Comparison of ENCODE assay signal across 15 cellular contexts in genomic region chr1:8443558-8444194, GRCh38.
DNase-seq lines count a peak whose midpoint lies in the region; ATAC-seq, FAIRE-seq and TF ChIP-seq lines count a peak whose summit lies in the region.
"Had no signal": no experiment of that assay in that cellular context is flagged by ENCODE, and none has a peak within 500 bp of the region (broad histone marks: within the 10 kb centered on the region; RNA-seq: fewer than 3 reads in every experiment).

No MANE protein-coding gene starts in this region.

- ATAC-seq in HG02981 (IDR thresholded peaks at IDR 0.05; ENCODE audit: unreplicated experiment): no peak

- POLR2A ChIA-PET in endothelial cell of umbilical vein (lab: Charles Lee): no interaction called here

- H3K9me3 ChIP-seq in NT2/D1 (ENCODE audit: insufficient read depth, low read length) (no peaks in the 10 kb centered on the region), endothelial cell of umbilical vein (replicated peaks; ENCODE audit: control insufficient read depth, insufficient read depth, low read length) (no peaks in the 10 kb centered on the region), neutrophil (no peaks in the 10 kb centered on the region)
- H3K9me3 ChIP-seq: Caco-2 had no signal

- FAIRE-seq in endothelial cell of umbilical vein (lab: Jason Lieb, UNC): no peak

- no peak overlapping the region for H3K4me2 ChIP-seq in endothelial cell of umbilical vein (ENCODE audit: insufficient read depth, low read length)

- H3K27ac ChIP-seq in endothelial cell of umbilical vein (ENCODE audit: insufficient read depth, low read depth, low read length) (no peak overlapping the region), neutrophil (no peak overlapping the region)

- H3K79me2 ChIP-seq in endothelial cell of umbilical vein (ENCODE audit: control insufficient read depth, insufficient read depth, low read length): no peaks in the 10 kb centered on the region

- no peaks in the 10 kb centered on the region for H3K9me1 ChIP-seq in endothelial cell of umbilical vein (replicated peaks; ENCODE audit: control insufficient read depth, extremely low read depth, insufficient read depth, low read length)

- TF ChIP-seq CTCF in GM13977 (IDR thresholded peaks at IDR 0.05; ENCODE audit: extremely low read depth, insufficient read depth, missing control alignments) (peak; percentile 12), endothelial cell of umbilical vein (IDR thresholded peaks at IDR 0.05; ENCODE audit: extremely low read depth in 1 of 2, insufficient read depth in 1 of 2, low read depth in 1 of 2, low read length in 2 of 2) (peak in 1 of 2 donors; percentile 1), neutrophil (IDR thresholded peaks at IDR 0.05) (peak; percentile 23)

- H3K4me1 ChIP-seq in NT2/D1 (ENCODE audit: insufficient read depth, insufficient read length) (peaks cover 3% of the 10 kb centered on the region), endothelial cell of umbilical vein (ENCODE audit: control insufficient read depth, extremely low read depth, insufficient read depth, low read length) (peaks cover 9% of the 10 kb centered on the region), neutrophil (ENCODE audit: control insufficient read depth in 1 of 2, insufficient read depth in 1 of 2, low read depth in 1 of 2, low read length in 1 of 2) (peaks cover 10 to 18% of the 10 kb centered on the region in 2 experiments)
- H3K4me1 ChIP-seq: Caco-2 had no signal

- H3K27me3 ChIP-seq in NT2/D1 (ENCODE audit: insufficient read depth, insufficient read length) (no peaks in the 10 kb centered on the region), endothelial cell of umbilical vein (ENCODE audit: control insufficient read depth in 2 of 2, insufficient read depth in 2 of 2, low read length in 2 of 2) (no peaks in the 10 kb centered on the region), neutrophil (no peaks in the 10 kb centered on the region)

- no peaks in the 10 kb centered on the region for H4K20me1 ChIP-seq in endothelial cell of umbilical vein (replicated peaks; ENCODE audit: control insufficient read depth, extremely low read depth, insufficient read depth, low read length)

- H3K4me3 ChIP-seq in NT2/D1 (ENCODE audit: insufficient read length, low read depth) (no peak overlapping the region), endothelial cell of umbilical vein (replicated peaks in 1 of 3; ENCODE audit: insufficient read depth in 1 of 3, low read depth in 1 of 3, low read length in 3 of 3) (no peak overlapping the region), neutrophil (ENCODE audit: low read depth in 1 of 2, low read length in 1 of 2) (no peak overlapping the region)

- no peak for TF ChIP-seq POLR2A in endothelial cell of umbilical vein (IDR thresholded peaks at IDR 0.05; ENCODE audit: low read depth, low read length)

- CTCF ChIA-PET in endothelial cell of umbilical vein (lab: Charles Lee): interaction anchor here (1.0 to 1.3 kb wide), 3 partner anchors 9 to 69 kb away, joined by 3 to 4 read pairs (median 4); no protein-coding TSS in a partner anchor

- H3K36me3 ChIP-seq in NT2/D1 (ENCODE audit: insufficient read depth, insufficient read length, low read length) (peaks cover 5% of the 10 kb centered on the region), endothelial cell of umbilical vein (ENCODE audit: control insufficient read depth in 2 of 2, extremely low read depth in 1 of 2, insufficient read depth in 2 of 2, low read length in 2 of 2) (peaks cover 0 to 2% of the 10 kb centered on the region in 2 experiments), neutrophil (no peaks in the 10 kb centered on the region)

- no TSS peak for BruUV-seq in endothelial cell of umbilical vein (replicated peaks; lab: Mats Ljungman, UMichigan)

- H3K9ac ChIP-seq in NT2/D1 (ENCODE audit: insufficient read length, low read depth): no peak overlapping the region
- no peak overlapping the region for H3K9ac ChIP-seq in endothelial cell of umbilical vein (replicated peaks; ENCODE audit: extremely low read depth, insufficient read depth, low read length)

- no peak overlapping the region for H2AFZ ChIP-seq in endothelial cell of umbilical vein (ENCODE audit: low read depth, low read length)

- DNase-seq in GM13977 (ENCODE audit: low spot score) (no peak), NT2/D1 (ENCODE audit: low read depth, low spot score) (peak; percentile 90), endothelial cell of umbilical vein (ENCODE audit: low read depth, low spot score) (peak; percentile 9), T1000 (lab: John Stamatoyannopoulos, UW) (no peak), kidney tubule cell (ENCODE audit: low spot score) (no peak)
- DNase-seq in stimulated activated CD4-positive, alpha-beta T cell treated with anti-CD3 and anti-CD28 coated beads, Interleukin-2, amount 100 ng/mL, for 24 hours: no peak
- DNase-seq: activated CD4-positive, alpha-beta memory T cell treated with anti-CD3 and anti-CD28 coated beads, Interleukin-2, amount 10 ng/mL, durations not matched to agents 7 days and 5 days; activated naive CD4-positive, alpha-beta T cell treated with anti-CD3 and anti-CD28 coated beads, Interleukin-2, amount 50 U/mL, for 16 hours; cortex of kidney; NCI-H1417; NCI-H526 treated with DMSO at 0.1 percent for 48 hours; stimulated activated CD4-positive, alpha-beta T cell treated with anti-CD3 and anti-CD28 coated beads, Interleukin-4, amount 100 ng/mL, for 4 hours had no signal

- dilution Hi-C loops in endothelial cell of umbilical vein (cut with MboI; ENCODE audit: extremely low pct_ligation_motif_present, low sequenced_read_pairs): no loop called here

- intact Hi-C loops in endothelial cell of umbilical vein (cut with micrococcal nuclease): no loop called here

- in situ Hi-C loops in GM13977 (cut with MboI; ENCODE audit: low pct_unique_long_range_greater_than_20kb, low sequenced_read_pairs, unreplicated experiment): no loop called here

TF ChIP-seq in endothelial cell of umbilical vein, 7 proteins besides CTCF, POLR2A, EP300 and RAD21:
- TF ChIP-seq POLR2AphosphoS5 (IDR thresholded peaks at IDR 0.05; ENCODE audit: insufficient read depth, low read depth, low read length): no peak
TF ChIP-seq in endothelial cell of umbilical vein: peak in this region for 0.

Comparison
In these comparisons a context has a peak if more than half of its experiments do, and no peak if none do; other contexts are left out.
1. DNase-seq: peak in NT2/D1 (single experiment) and endothelial cell of umbilical vein (single experiment); none in GM13977 (single experiment), stimulated activated CD4-positive, alpha-beta T cell treated with anti-CD3 and anti-CD28 coated beads, Interleukin-2, amount 100 ng/mL, for 24 hours (0 of 2), T1000 (single experiment) and kidney tubule cell (single experiment).